ENCODE assay signal across 1 cellular context in genomic region chr3:28971156-28971555, GRCh38.
TF ChIP-seq lines count a peak whose summit lies in the region.

No MANE protein-coding gene starts in this region.

TF ChIP-seq in GM23338, 12 proteins besides CTCF, POLR2A, EP300 and RAD21 (continued from another document):
- no peak for TF ChIP-seq ZNF462 (CRISPR knock-in tag; IDR thresholded peaks at IDR 0.05)
- no peak for TF ChIP-seq JUNB (IDR thresholded peaks at IDR 0.05; ENCODE audit: unreplicated experiment)
- TF ChIP-seq ZNF331 (CRISPR knock-in tag; IDR thresholded peaks at IDR 0.05; ENCODE audit: low read depth) = no peak
- TF ChIP-seq, protein P1, sequence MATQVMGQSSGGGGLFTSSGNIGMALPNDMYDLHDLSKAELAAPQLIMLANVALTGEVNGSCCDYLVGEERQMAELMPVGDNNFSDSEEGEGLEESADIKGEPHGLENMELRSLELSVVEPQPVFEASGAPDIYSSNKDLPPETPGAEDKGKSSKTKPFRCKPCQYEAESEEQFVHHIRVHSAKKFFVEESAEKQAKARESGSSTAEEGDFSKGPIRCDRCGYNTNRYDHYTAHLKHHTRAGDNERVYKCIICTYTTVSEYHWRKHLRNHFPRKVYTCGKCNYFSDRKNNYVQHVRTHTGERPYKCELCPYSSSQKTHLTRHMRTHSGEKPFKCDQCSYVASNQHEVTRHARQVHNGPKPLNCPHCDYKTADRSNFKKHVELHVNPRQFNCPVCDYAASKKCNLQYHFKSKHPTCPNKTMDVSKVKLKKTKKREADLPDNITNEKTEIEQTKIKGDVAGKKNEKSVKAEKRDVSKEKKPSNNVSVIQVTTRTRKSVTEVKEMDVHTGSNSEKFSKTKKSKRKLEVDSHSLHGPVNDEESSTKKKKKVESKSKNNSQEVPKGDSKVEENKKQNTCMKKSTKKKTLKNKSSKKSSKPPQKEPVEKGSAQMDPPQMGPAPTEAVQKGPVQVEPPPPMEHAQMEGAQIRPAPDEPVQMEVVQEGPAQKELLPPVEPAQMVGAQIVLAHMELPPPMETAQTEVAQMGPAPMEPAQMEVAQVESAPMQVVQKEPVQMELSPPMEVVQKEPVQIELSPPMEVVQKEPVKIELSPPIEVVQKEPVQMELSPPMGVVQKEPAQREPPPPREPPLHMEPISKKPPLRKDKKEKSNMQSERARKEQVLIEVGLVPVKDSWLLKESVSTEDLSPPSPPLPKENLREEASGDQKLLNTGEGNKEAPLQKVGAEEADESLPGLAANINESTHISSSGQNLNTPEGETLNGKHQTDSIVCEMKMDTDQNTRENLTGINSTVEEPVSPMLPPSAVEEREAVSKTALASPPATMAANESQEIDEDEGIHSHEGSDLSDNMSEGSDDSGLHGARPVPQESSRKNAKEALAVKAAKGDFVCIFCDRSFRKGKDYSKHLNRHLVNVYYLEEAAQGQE (IDR thresholded peaks at IDR 0.05; ENCODE audit: unreplicated experiment) = no peak
- no peak for TF ChIP-seq STAT1 (IDR thresholded peaks at IDR 0.05; ENCODE audit: unreplicated experiment)
- no peak for TF ChIP-seq ZNF114 (CRISPR knock-in tag; IDR thresholded peaks at IDR 0.05)
